ENCODE assay signal across 28 cellular contexts in genomic region chr18:78679861-78680260, GRCh38.
"Had no signal": no experiment of that assay in that cellular context is flagged by ENCODE, and none has a peak within 500 bp of the region (broad histone marks: within the 10 kb centered on the region; RNA-seq: fewer than 3 reads in every experiment).

No MANE protein-coding gene starts in this region.

- H3K4me1 ChIP-seq: pancreas, psoas muscle, right lobe of liver, spleen, thyroid gland, tibial nerve, upper lobe of left lung, uterus had no signal

- H3K27ac ChIP-seq: neutrophil, pancreas, psoas muscle, right lobe of liver, skin epidermis, spleen, thoracic aorta, thyroid gland, tibial nerve, upper lobe of left lung, uterus had no signal

- H3K4me3 ChIP-seq: pancreas, psoas muscle, right lobe of liver, skin epidermis, smooth muscle cell, spleen, thoracic aorta, thyroid gland, tibial nerve, upper lobe of left lung, uterus had no signal

- H3K27me3 ChIP-seq: neutrophil, pancreas, right lobe of liver, thyroid gland, tibial nerve, upper lobe of left lung, uterus had no signal

- DNase-seq: naive B cell; naive thymus-derived CD8-positive, alpha-beta T cell; nephron progenitor cell; nucleus accumbens; pancreas; psoas muscle; right cardiac atrium; right lobe of liver; stimulated activated CD4-positive, alpha-beta T cell treated with anti-CD3 and anti-CD28 coated beads, Interleukin-12 subunit alpha, Interleukin-12 subunit beta, amount 100 ng/mL, for 4 hours; stimulated activated CD4-positive, alpha-beta T cell treated with anti-CD3 and anti-CD28 coated beads, Interleukin-1b, Interleukin-23, amount 100 ng/mL, for 48 hours; stimulated activated CD4-positive, alpha-beta T cell treated with anti-CD3 and anti-CD28 coated beads, Interleukin-4, amount 100 ng/mL, for 1 hour; stimulated activated CD4-positive, alpha-beta T cell treated with anti-CD3 and anti-CD28 coated beads, Interleukin-4, amount 100 ng/mL, for 4 hours; stimulated activated CD8-positive, alpha-beta memory T cell treated with anti-CD3 and anti-CD28 coated beads, Interleukin-4, amount 100 ng/mL, for 48 hours; stimulated activated naive CD4-positive, alpha-beta T cell; stimulated activated naive CD8-positive, alpha-beta T cell treated with anti-CD3 and anti-CD28 coated beads, Interleukin-15, amount 100 ng/mL, for 72 hours; stimulated activated naive CD8-positive, alpha-beta T cell treated with anti-CD3 and anti-CD28 coated beads, Interleukin-15, Interleukin-2, amounts not matched to agents 100 U/mL and 50 U/mL, for 24 hours; thyroid gland; trophoblast cell; upper lobe of left lung; uterus had no signal

- H3K9me3 ChIP-seq: neutrophil, pancreas, psoas muscle, right lobe of liver, spleen, thoracic aorta, thyroid gland, tibial nerve, upper lobe of left lung, uterus had no signal

- ATAC-seq: naive thymus-derived CD8-positive, alpha-beta T cell; natural killer cell treated with Interleukin-12 subunit alpha and Interleukin-12 subunit beta and Interleukin-15 and Interleukin-18, amount 100 ng/mL, for 72 hours; pancreas; psoas muscle; right cardiac atrium; right lobe of liver; stimulated activated memory B cell treated with anti-CD40 and anti-IgM and Interleukin-4, amounts not matched to agents 10 μg/mL and 1 μg/mL and 100 μg/mL, for 72 hours; stimulated activated naive CD8-positive, alpha-beta T cell treated with anti-CD3 and anti-CD28 coated beads, Interleukin-15, amount 100 ng/mL, for 72 hours; stimulated activated naive CD8-positive, alpha-beta T cell treated with anti-CD3 and anti-CD28 coated beads, Interleukin-15, Interleukin-2, amounts not matched to agents 100 U/mL and 50 U/mL, for 24 hours had no signal

- H3K36me3 ChIP-seq: neutrophil, pancreas, right lobe of liver, spleen, thoracic aorta, thyroid gland, tibial nerve, upper lobe of left lung, uterus had no signal
